Comparison of ENCODE assay signal across 8 cellular contexts in the genomic region with DNA sequence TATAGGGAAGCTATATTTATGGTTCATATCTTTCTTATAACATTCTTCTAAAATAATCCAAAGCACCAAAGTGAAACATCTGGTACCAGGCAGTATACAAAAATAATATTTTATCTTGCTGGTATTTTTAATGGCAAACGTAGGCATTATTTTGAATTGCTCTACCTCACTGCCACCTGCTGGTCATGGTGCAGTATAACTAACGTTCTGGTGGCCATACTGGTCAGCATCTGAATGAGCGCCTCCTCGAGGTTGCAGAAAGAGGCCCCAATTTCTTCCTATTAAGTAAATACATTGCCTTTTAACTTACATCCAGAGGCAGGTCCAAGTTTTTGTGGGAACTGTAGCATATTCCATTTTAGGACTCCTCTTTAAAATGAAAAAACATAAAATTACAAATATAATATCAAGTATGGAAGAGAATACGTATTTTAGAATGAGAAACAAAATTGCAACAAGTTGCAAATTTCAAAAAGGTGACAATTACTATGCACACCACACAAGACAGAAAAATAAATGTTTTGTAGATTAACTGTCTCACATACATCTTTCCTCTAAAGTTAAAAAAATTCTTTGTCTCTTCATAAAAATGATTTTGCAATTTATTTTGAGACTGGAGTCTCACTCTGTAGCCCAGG. TPM values are rescaled to one million over a fixed set of nuclear protein-coding genes. Genes with fewer than 3 reads are reported as not detected.
DNase-seq lines count a peak whose midpoint lies in the region; ATAC-seq and TF ChIP-seq lines count a peak whose summit lies in the region.

No MANE protein-coding gene starts in this region.

- DNase-seq in G401 (ENCODE audit: low spot score) (peak; percentile 81), GM23338 (ENCODE audit: low spot score) (peak; percentile 94), LoVo (ENCODE audit: low spot score) (peak; percentile 86), RKO (ENCODE audit: low spot score) (peak; percentile 92), fibroblast of mammary gland (ENCODE audit: low read depth) (peak; percentile 90), neuronal stem cell (ENCODE audit: low spot score) (peak; percentile 67), suprapubic skin (ENCODE audit: low spot score in 2 of 2) (peak in 1 of 2 donors; percentile 72)
- DNase-seq in activated T-cell treated with anti-CD3 and anti-CD28 coated beads, Interleukin-2, amount 50 U/mL, for 4 hours, result peak; percentile 68

- no peak overlapping the region for H4K91ac ChIP-seq in neuronal stem cell (ENCODE audit: low read depth, low read length, poor library complexity)

- no peak overlapping the region for H3K23ac ChIP-seq in neuronal stem cell (ENCODE audit: low read depth, low read length, poor library complexity)

- H3K4me1 ChIP-seq in GM23338 (ENCODE audit: insufficient read depth) (peaks cover 7% of the 10 kb centered on the region; the same call in 1 of the 2 replicates), neuronal stem cell (ENCODE audit: control insufficient read depth in 2 of 2, insufficient read depth in 1 of 2, low read depth in 1 of 2, low read length in 2 of 2) (peaks cover 7 to 19% of the 10 kb centered on the region in 2 donors), suprapubic skin (peaks cover 31% of the 10 kb centered on the region)

- no peak overlapping the region for H3K27ac ChIP-seq in GM23338 (ENCODE audit: low read depth)
- no peak overlapping the region for H3K27ac ChIP-seq in neuronal stem cell (replicated peaks; ENCODE audit: low read length)
- no peak overlapping the region for H3K27ac ChIP-seq in suprapubic skin

- H3K14ac ChIP-seq in neuronal stem cell (ENCODE audit: low read length), result no peak overlapping the region

- no peaks in the 10 kb centered on the region for H4K20me1 ChIP-seq in GM23338 (replicated peaks; ENCODE audit: insufficient read depth)

- no peaks in the 10 kb centered on the region for H3K79me1 ChIP-seq in neuronal stem cell (ENCODE audit: low read depth, low read length)

- H3K4me1 Mint-ChIP-seq in GM23338, result peaks cover 7% of the 10 kb centered on the region; the same call in 2 of the 3 replicates
- no peaks in the 10 kb centered on the region for H3K4me1 Mint-ChIP-seq in activated T-cell treated with anti-CD3 and anti-CD28 coated beads, Interleukin-2, amount 50 U/mL, for 4 hours (ENCODE audit: low read depth)

- TF ChIP-seq EP300 in suprapubic skin (IDR thresholded peaks at IDR 0.05), result no peak

- peak; percentile 98 to 100 for TF ChIP-seq CTCF in GM23338 (conservative IDR thresholded peaks at IDR 0.05; ENCODE audit: low read depth in 2 of 2)
- TF ChIP-seq CTCF in fibroblast of mammary gland (conservative IDR thresholded peaks at IDR 0.05; ENCODE audit: control insufficient read depth, insufficient read depth, low read depth, low read length), result peak; percentile 100
- TF ChIP-seq CTCF in suprapubic skin (IDR thresholded peaks at IDR 0.05), result peak; percentile 91 to 98

- no peaks in the 10 kb centered on the region for H3K9me2 ChIP-seq in GM23338 (ENCODE audit: insufficient read depth)

- no peak overlapping the region for H3K18ac ChIP-seq in neuronal stem cell (ENCODE audit: low read length)

- H2BK12ac ChIP-seq in neuronal stem cell (ENCODE audit: low read length), result no peak overlapping the region

- WGBS in neuronal stem cell (ENCODE audit: extremely low coverage in 2 of 2, insufficient read length in 2 of 2, insufficient replicate concordance in 1 of 2), 2 donors, result no CpG with 5 or more reads among the region's 5 CpGs
- WGBS in suprapubic skin, result 17% methylated on average over 5 of the region's 5 CpGs

- H2AK5ac ChIP-seq in neuronal stem cell (ENCODE audit: low read depth, low read length), result no peak overlapping the region

- no peak overlapping the region for H3K9ac ChIP-seq in neuronal stem cell (ENCODE audit: low read depth, low read length, poor library complexity)

- H3K4me3 ChIP-seq in GM23338 (no peak overlapping the region), fibroblast of mammary gland (ENCODE audit: control insufficient read depth, low read depth, low read length) (no peak overlapping the region), neuronal stem cell (ENCODE audit: low read length in 2 of 2) (no peak overlapping the region), suprapubic skin (no peak overlapping the region)

- no peaks in the 10 kb centered on the region for H3K9me3 ChIP-seq in neuronal stem cell (replicated peaks in 1 of 2; ENCODE audit: control insufficient read depth in 2 of 2, insufficient read depth in 1 of 2, low read depth in 1 of 2, low read length in 2 of 2)
- no peaks in the 10 kb centered on the region for H3K9me3 ChIP-seq in suprapubic skin

- peaks cover 5% of the 10 kb centered on the region; the same call in 2 of the 3 replicates for H3K9me3 Mint-ChIP-seq in GM23338
- no peaks in the 10 kb centered on the region for H3K9me3 Mint-ChIP-seq in activated T-cell treated with anti-CD3 and anti-CD28 coated beads, Interleukin-2, amount 50 U/mL, for 4 hours

- H2AFZ ChIP-seq in GM23338 (no peak overlapping the region), neuronal stem cell (ENCODE audit: low read length) (no peak overlapping the region)

- H3K27ac Mint-ChIP-seq in GM23338, result no peak overlapping the region

- H2BK120ac ChIP-seq in neuronal stem cell (ENCODE audit: low read depth, low read length), result no peak overlapping the region

- no peak overlapping the region for H3K4me3 Mint-ChIP-seq in GM23338
- H3K4me3 Mint-ChIP-seq in activated T-cell treated with anti-CD3 and anti-CD28 coated beads, Interleukin-2, amount 50 U/mL, for 4 hours, result no peak overlapping the region

- ATAC-seq in GM23338, result peak; percentile 89
- peak; percentile 84 to 92 for ATAC-seq in activated T-cell treated with anti-CD3 and anti-CD28 coated beads, Interleukin-2, amount 50 U/mL, for 4 hours

- no peaks in the 10 kb centered on the region for H3K36me3 ChIP-seq in GM23338 (ENCODE audit: insufficient read depth)
- H3K36me3 ChIP-seq in neuronal stem cell (replicated peaks in 1 of 2; ENCODE audit: control insufficient read depth in 2 of 2, insufficient read depth in 2 of 2, low read length in 2 of 2), result no peaks in the 10 kb centered on the region
- H3K36me3 ChIP-seq in suprapubic skin, result no peaks in the 10 kb centered on the region

- no peak overlapping the region for H3K4ac ChIP-seq in neuronal stem cell (ENCODE audit: low read length)

- peaks cover 1% of the 10 kb centered on the region for H3K27me3 Mint-ChIP-seq in GM23338 (ENCODE audit: insufficient read depth, low read depth, poor library complexity)
- H3K27me3 Mint-ChIP-seq in activated T-cell treated with anti-CD3 and anti-CD28 coated beads, Interleukin-2, amount 50 U/mL, for 4 hours (ENCODE audit: low read depth), result no peaks in the 10 kb centered on the region

- no peaks in the 10 kb centered on the region for H3F3A ChIP-seq in GM23338 (replicated peaks; ENCODE audit: low read depth)

- no peak for TF ChIP-seq POLR2A in suprapubic skin (IDR thresholded peaks at IDR 0.05)

- no peaks in the 10 kb centered on the region for H3K36me3 Mint-ChIP-seq in GM23338 (ENCODE audit: low read depth)
- no peaks in the 10 kb centered on the region for H3K36me3 Mint-ChIP-seq in activated T-cell treated with anti-CD3 and anti-CD28 coated beads, Interleukin-2, amount 50 U/mL, for 4 hours (ENCODE audit: insufficient read depth)

- in situ Hi-C loops in G401 (cut with HindIII; ENCODE audit: low sequenced_read_pairs), result no loop called here

- H3K27me3 ChIP-seq in GM23338 (ENCODE audit: insufficient read depth) (no peaks in the 10 kb centered on the region), neuronal stem cell (ENCODE audit: control insufficient read depth in 3 of 3, insufficient read depth in 3 of 3, low read depth in 1 of 3, low read length in 3 of 3) (no peaks in the 10 kb centered on the region), suprapubic skin (no peaks in the 10 kb centered on the region)

- H4K8ac ChIP-seq in neuronal stem cell (ENCODE audit: low read depth, low read length), result no peak overlapping the region

- no peak overlapping the region for H2BK5ac ChIP-seq in neuronal stem cell (ENCODE audit: low read length)

- no peaks in the 10 kb centered on the region for H3K79me2 ChIP-seq in GM23338 (replicated peaks; ENCODE audit: insufficient read depth)

- H2BK15ac ChIP-seq in neuronal stem cell (ENCODE audit: low read length), result no peak overlapping the region

- H3K4me2 ChIP-seq in GM23338 (no peak overlapping the region), neuronal stem cell (ENCODE audit: insufficient read depth, low read length, poor library complexity, severe bottlenecking) (no peak overlapping the region)

RNA-seq across cellular contexts. Expression of a gene that starts 22.9 kb away (rescaled TPM):
- total RNA-seq in G401 (2014; rRNA removed; shearing (Covaris generic)), result not detected in 2 replicates
- not detected in 2 replicates for total RNA-seq in GM23338 (2014; rRNA removed; shearing (Covaris generic))
- polyA plus RNA-seq in GM23338 (2016; fragmentation: Nextera tagmentation; extraction: Ambion mirVana), result not detected in 2 replicates
- not detected for total RNA-seq in activated T-cell treated with anti-CD3 and anti-CD28 coated beads, Interleukin-2, amount 50 U/mL, for 4 hours
- polyA plus RNA-seq in neuronal stem cell (2013, experiment 1 of 2), result not detected
- not detected for polyA plus RNA-seq in neuronal stem cell (2013, experiment 2 of 2)
- total RNA-seq in suprapubic skin, result 10 to 100 TPM; 31.5 to 51.6 (median 39.6) TPM

RNA-seq across cellular contexts. Expression of a gene that starts 56.6 kb away (rescaled TPM):
- total RNA-seq in G401 (2014; rRNA removed; shearing (Covaris generic)), result not detected in 2 replicates
- 36.8 and 40.6 TPM in 2 replicates for total RNA-seq in GM23338 (2014; rRNA removed; shearing (Covaris generic))
- 285 and 317 TPM in 2 replicates for polyA plus RNA-seq in GM23338 (2016; fragmentation: Nextera tagmentation; extraction: Ambion mirVana)
- 10 to 100 TPM; 54.9 to 87.6 (median 56.1) TPM for total RNA-seq in activated T-cell treated with anti-CD3 and anti-CD28 coated beads, Interleukin-2, amount 50 U/mL, for 4 hours
- 76.7 TPM for polyA plus RNA-seq in neuronal stem cell (2013, experiment 1 of 2)
- polyA plus RNA-seq in neuronal stem cell (2013, experiment 2 of 2), result 77.3 TPM
- 100 to 1,000 TPM in 1 of 4 donors, 10 to 100 TPM in 3; 15.8 to 167 (median 36.1) TPM for total RNA-seq in suprapubic skin

Comparison
In these comparisons a context has a peak if more than half of its experiments do, and no peak if none do; other contexts are left out.
1. RNA of a gene that starts 22.9 kb away (total RNA-seq): 31.5 to 51.6 TPM in suprapubic skin; not detected in G401, not detected in GM23338 and not detected in activated T-cell treated with anti-CD3 and anti-CD28 coated beads, Interleukin-2, amount 50 U/mL, for 4 hours; every median in the first group is over 10 times any median in the second.
2. RNA of a gene that starts 56.6 kb away (total RNA-seq): 54.9 to 87.6 TPM in activated T-cell treated with anti-CD3 and anti-CD28 coated beads, Interleukin-2, amount 50 U/mL, for 4 hours, 15.8 to 167 TPM in suprapubic skin and 36.8 to 40.6 TPM in GM23338; not detected in G401; every median in the first group is over 10 times any median in the second.
3. Peak in every context shown above with its lines, with median percentiles within 50 percentile points of each other: CTCF ChIP-seq.